Comparison of ENCODE assay signal across 10 cellular contexts in genomic region chr1:27429029-27429425, GRCh38. TPM values are rescaled to one million over a fixed set of nuclear protein-coding genes. Genes with fewer than 3 reads are reported as not detected.
DNase-seq lines count a peak whose midpoint lies in the region; ATAC-seq and TF ChIP-seq lines count a peak whose summit lies in the region.
"Had no signal": no experiment of that assay in that cellular context is flagged by ENCODE, and none has a peak within 500 bp of the region (broad histone marks: within the 10 kb centered on the region; RNA-seq: fewer than 3 reads in every experiment).

No MANE protein-coding gene starts in this region.

- no peak for DNase-seq in GM23248
- no peak for DNase-seq in activated T-helper 1 cell treated with anti-CD3 and anti-CD28 coated beads, Interleukin-12 subunit alpha, Interleukin-12 subunit beta, Interleukin-2, Interleukin-4 antibody, amounts not matched to agents 30 ng/mL and 10 ng/mL and 1 ng/mL, durations not matched to agents 14 hours and 24 hours and 36 hours (ENCODE audit: low spot score)
- DNase-seq in left ventricle myocardium superior = no peak
- DNase-seq in RPMI8226 = no peak
- DNase-seq: EL, PC-9 had no signal

- peaks cover 29% of the 10 kb centered on the region for H3K36me3 Mint-ChIP-seq in activated T-helper 1 cell treated with anti-CD3 and anti-CD28 coated beads, Interleukin-12 subunit alpha, Interleukin-12 subunit beta, Interleukin-2, Interleukin-4 antibody, amounts not matched to agents 30 ng/mL and 10 ng/mL and 1 ng/mL, durations not matched to agents 14 hours and 24 hours and 36 hours (ENCODE audit: low read depth)

- no peaks in the 10 kb centered on the region for H3K9me3 Mint-ChIP-seq in activated T-helper 1 cell treated with anti-CD3 and anti-CD28 coated beads, Interleukin-12 subunit alpha, Interleukin-12 subunit beta, Interleukin-2, Interleukin-4 antibody, amounts not matched to agents 30 ng/mL and 10 ng/mL and 1 ng/mL, durations not matched to agents 14 hours and 24 hours and 36 hours

- H4K20me1 ChIP-seq in GM23248 (ENCODE audit: insufficient read depth) = no peaks in the 10 kb centered on the region

- H3F3A ChIP-seq in GM23248 (ENCODE audit: insufficient read depth) = no peaks in the 10 kb centered on the region

- H3K36me3 ChIP-seq in GM23248 (ENCODE audit: low read depth) (peaks cover 7% of the 10 kb centered on the region; the same call in 1 of the 2 replicates), skeletal muscle satellite cell (ENCODE audit: insufficient read depth, low read length) (peaks cover 25% of the 10 kb centered on the region)

- H3K9ac ChIP-seq in GM23248 (no peak overlapping the region), skeletal muscle satellite cell (ENCODE audit: low read depth, low read length) (no peak overlapping the region)

- H3K4me1 Mint-ChIP-seq in activated T-helper 1 cell treated with anti-CD3 and anti-CD28 coated beads, Interleukin-12 subunit alpha, Interleukin-12 subunit beta, Interleukin-2, Interleukin-4 antibody, amounts not matched to agents 30 ng/mL and 10 ng/mL and 1 ng/mL, durations not matched to agents 14 hours and 24 hours and 36 hours (ENCODE audit: low read depth) = peaks cover 67% of the 10 kb centered on the region

- H3K4me1 ChIP-seq in GM23248 (ENCODE audit: insufficient read depth) (peaks cover 36% of the 10 kb centered on the region), skeletal muscle satellite cell (ENCODE audit: control insufficient read depth, insufficient read depth, low read length) (peaks cover 33% of the 10 kb centered on the region)

- 23% methylated on average over 2 of the region's 2 CpGs for WGBS in GM23248 (ENCODE audit: low coverage in 1 of 2, low lambda C conversion rate in 2 of 2, missing lambda C conversion rate in 2 of 2), 2 experiments

- H3K9me3 ChIP-seq in GM23248 (ENCODE audit: low read depth) (no peaks in the 10 kb centered on the region), skeletal muscle satellite cell (replicated peaks; ENCODE audit: low read length) (no peaks in the 10 kb centered on the region)

- H3K4me3 Mint-ChIP-seq in activated T-helper 1 cell treated with anti-CD3 and anti-CD28 coated beads, Interleukin-12 subunit alpha, Interleukin-12 subunit beta, Interleukin-2, Interleukin-4 antibody, amounts not matched to agents 30 ng/mL and 10 ng/mL and 1 ng/mL, durations not matched to agents 14 hours and 24 hours and 36 hours = peak overlapping the region; percentile 87

- ATAC-seq in left ventricle myocardium superior (peak; percentile 16), GM18517 (IDR thresholded peaks at IDR 0.05; ENCODE audit: unreplicated experiment) (no peak), HG02642 (IDR thresholded peaks at IDR 0.05; ENCODE audit: poor library complexity, unreplicated experiment) (no peak), GM18505 (IDR thresholded peaks at IDR 0.05; ENCODE audit: unreplicated experiment) (no peak)

- no peaks in the 10 kb centered on the region for H3K27me3 Mint-ChIP-seq in activated T-helper 1 cell treated with anti-CD3 and anti-CD28 coated beads, Interleukin-12 subunit alpha, Interleukin-12 subunit beta, Interleukin-2, Interleukin-4 antibody, amounts not matched to agents 30 ng/mL and 10 ng/mL and 1 ng/mL, durations not matched to agents 14 hours and 24 hours and 36 hours (ENCODE audit: insufficient read depth)

- H3K79me2 ChIP-seq in GM23248 (ENCODE audit: insufficient read depth) = peaks cover 99% of the 10 kb centered on the region

- no peak overlapping the region for H3K4me3 ChIP-seq in GM23248
- H3K4me3 ChIP-seq in skeletal muscle satellite cell (ENCODE audit: low read length) = no peak overlapping the region
- H3K4me3 ChIP-seq: PC-9 had no signal

- no peak for TF ChIP-seq POLR2A in GM18505 (IDR thresholded peaks at IDR 0.05; ENCODE audit: borderline replicate concordance, extremely low read depth, insufficient read depth, insufficient read length)

- in situ Hi-C loops in GM23248 (cut with MboI) = no loop called here

- H3K27ac ChIP-seq in GM23248 = no peak overlapping the region
- H3K27ac ChIP-seq: PC-9 had no signal

- intact Hi-C loops in activated T-helper 1 cell treated with anti-CD3 and anti-CD28 coated beads, Interleukin-12 subunit alpha, Interleukin-12 subunit beta, Interleukin-2, Interleukin-4 antibody, amounts not matched to agents 30 ng/mL and 10 ng/mL and 1 ng/mL, durations not matched to agents 14 hours and 24 hours and 36 hours (cut with micrococcal nuclease) = no loop called here
- intact Hi-C loops in left ventricle myocardium superior (cut with micrococcal nuclease) = no loop called here

- H3K4me2 ChIP-seq in GM23248 (ENCODE audit: unreplicated experiment) (peak overlapping the region; percentile 28), skeletal muscle satellite cell (ENCODE audit: low read length) (peak overlapping the region; percentile 62)
- H3K4me2 ChIP-seq: PC-9 had no signal

- H3K27me3 ChIP-seq in GM23248 (replicated peaks; ENCODE audit: insufficient read depth) = no peaks in the 10 kb centered on the region
- H3K27me3 ChIP-seq in skeletal muscle satellite cell (ENCODE audit: control insufficient read depth, insufficient read depth, low read length) = no peaks in the 10 kb centered on the region

- no peak overlapping the region for H2AFZ ChIP-seq in GM23248
- H2AFZ ChIP-seq: PC-9 had no signal

- H3K27ac Mint-ChIP-seq in activated T-helper 1 cell treated with anti-CD3 and anti-CD28 coated beads, Interleukin-12 subunit alpha, Interleukin-12 subunit beta, Interleukin-2, Interleukin-4 antibody, amounts not matched to agents 30 ng/mL and 10 ng/mL and 1 ng/mL, durations not matched to agents 14 hours and 24 hours and 36 hours = peak overlapping the region; percentile 88

- H3K9me2 ChIP-seq in GM23248 (ENCODE audit: insufficient read depth) = no peaks in the 10 kb centered on the region

RNA-seq across cellular contexts. Expression of gene GPR3, which starts 36.6 kb away (rescaled TPM):
- total RNA-seq in GM23248 (2014; rRNA removed; shearing (Covaris generic)) = 0.32 and 0.38 TPM in 2 replicates
- polyA plus RNA-seq in GM23248 (2016; fragmentation: Nextera tagmentation; extraction: Ambion mirVana) = 1.6 and 1.8 TPM in 2 replicates
- total RNA-seq in activated T-helper 1 cell treated with anti-CD3 and anti-CD28 coated beads, Interleukin-12 subunit alpha, Interleukin-12 subunit beta, Interleukin-2, Interleukin-4 antibody, amounts not matched to agents 30 ng/mL and 10 ng/mL and 1 ng/mL, durations not matched to agents 14 hours and 24 hours and 36 hours = 3.2 and 4.0 TPM in 2 replicates
- total RNA-seq in left ventricle myocardium superior = 0.12 TPM
- 1.0 and 1.5 TPM in 2 replicates for total RNA-seq in skeletal muscle satellite cell (2012; rRNA removed)

RNA-seq across cellular contexts. Expression of gene CD164L2, which starts 45.9 kb away (rescaled TPM):
- total RNA-seq in GM23248 (2014; rRNA removed; shearing (Covaris generic)) = not detected in 2 replicates
- polyA plus RNA-seq in GM23248 (2016; fragmentation: Nextera tagmentation; extraction: Ambion mirVana) = not detected in 2 replicates
- not detected in 2 replicates for total RNA-seq in activated T-helper 1 cell treated with anti-CD3 and anti-CD28 coated beads, Interleukin-12 subunit alpha, Interleukin-12 subunit beta, Interleukin-2, Interleukin-4 antibody, amounts not matched to agents 30 ng/mL and 10 ng/mL and 1 ng/mL, durations not matched to agents 14 hours and 24 hours and 36 hours
- total RNA-seq in left ventricle myocardium superior = not detected
- total RNA-seq in skeletal muscle satellite cell (2012; rRNA removed) = not detected in 2 replicates

RNA-seq across cellular contexts. Expression of gene FCN3, which starts 54.4 kb away (rescaled TPM):
- not detected in 2 replicates for total RNA-seq in GM23248 (2014; rRNA removed; shearing (Covaris generic))
- polyA plus RNA-seq in GM23248 (2016; fragmentation: Nextera tagmentation; extraction: Ambion mirVana) = not detected in 2 replicates
- not detected in 2 replicates for total RNA-seq in activated T-helper 1 cell treated with anti-CD3 and anti-CD28 coated beads, Interleukin-12 subunit alpha, Interleukin-12 subunit beta, Interleukin-2, Interleukin-4 antibody, amounts not matched to agents 30 ng/mL and 10 ng/mL and 1 ng/mL, durations not matched to agents 14 hours and 24 hours and 36 hours
- 19.3 TPM for total RNA-seq in left ventricle myocardium superior
- not detected in 2 replicates for total RNA-seq in skeletal muscle satellite cell (2012; rRNA removed)
- total RNA-seq: PC-9 had no signal

Comparison
In these comparisons a context has a peak if more than half of its experiments do, and no peak if none do; other contexts are left out.
1. RNA of gene FCN3, which starts 54.4 kb away (total RNA-seq): 19.3 TPM in left ventricle myocardium superior (single experiment); not detected in activated T-helper 1 cell treated with anti-CD3 and anti-CD28 coated beads, Interleukin-12 subunit alpha, Interleukin-12 subunit beta, Interleukin-2, Interleukin-4 antibody, amounts not matched to agents 30 ng/mL and 10 ng/mL and 1 ng/mL, durations not matched to agents 14 hours and 24 hours and 36 hours and not detected in GM23248; every median in the first group is over 10 times any median in the second.